In genomic region chr15:84929795-84930371, GRCh38 we compare ENCODE assay signal across 1 cellular context.
TF ChIP-seq lines count a peak whose summit lies in the region.

No MANE protein-coding gene starts in this region.

TF ChIP-seq in HepG2, 621 proteins besides CTCF, POLR2A, EP300 and RAD21 (continued from another document):
- TF ChIP-seq, protein P1, sequence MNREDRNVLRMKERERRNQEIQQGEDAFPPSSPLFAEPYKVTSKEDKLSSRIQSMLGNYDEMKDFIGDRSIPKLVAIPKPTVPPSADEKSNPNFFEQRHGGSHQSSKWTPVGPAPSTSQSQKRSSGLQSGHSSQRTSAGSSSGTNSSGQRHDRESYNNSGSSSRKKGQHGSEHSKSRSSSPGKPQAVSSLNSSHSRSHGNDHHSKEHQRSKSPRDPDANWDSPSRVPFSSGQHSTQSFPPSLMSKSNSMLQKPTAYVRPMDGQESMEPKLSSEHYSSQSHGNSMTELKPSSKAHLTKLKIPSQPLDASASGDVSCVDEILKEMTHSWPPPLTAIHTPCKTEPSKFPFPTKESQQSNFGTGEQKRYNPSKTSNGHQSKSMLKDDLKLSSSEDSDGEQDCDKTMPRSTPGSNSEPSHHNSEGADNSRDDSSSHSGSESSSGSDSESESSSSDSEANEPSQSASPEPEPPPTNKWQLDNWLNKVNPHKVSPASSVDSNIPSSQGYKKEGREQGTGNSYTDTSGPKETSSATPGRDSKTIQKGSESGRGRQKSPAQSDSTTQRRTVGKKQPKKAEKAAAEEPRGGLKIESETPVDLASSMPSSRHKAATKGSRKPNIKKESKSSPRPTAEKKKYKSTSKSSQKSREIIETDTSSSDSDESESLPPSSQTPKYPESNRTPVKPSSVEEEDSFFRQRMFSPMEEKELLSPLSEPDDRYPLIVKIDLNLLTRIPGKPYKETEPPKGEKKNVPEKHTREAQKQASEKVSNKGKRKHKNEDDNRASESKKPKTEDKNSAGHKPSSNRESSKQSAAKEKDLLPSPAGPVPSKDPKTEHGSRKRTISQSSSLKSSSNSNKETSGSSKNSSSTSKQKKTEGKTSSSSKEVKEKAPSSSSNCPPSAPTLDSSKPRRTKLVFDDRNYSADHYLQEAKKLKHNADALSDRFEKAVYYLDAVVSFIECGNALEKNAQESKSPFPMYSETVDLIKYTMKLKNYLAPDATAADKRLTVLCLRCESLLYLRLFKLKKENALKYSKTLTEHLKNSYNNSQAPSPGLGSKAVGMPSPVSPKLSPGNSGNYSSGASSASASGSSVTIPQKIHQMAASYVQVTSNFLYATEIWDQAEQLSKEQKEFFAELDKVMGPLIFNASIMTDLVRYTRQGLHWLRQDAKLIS (CRISPR knock-in tag; IDR thresholded peaks at IDR 0.05), result no peak
- TF ChIP-seq BCL6 (CRISPR knock-in tag; IDR thresholded peaks at IDR 0.05), result peak; percentile 40; the same call in 1 of the 2 replicates
- no peak for TF ChIP-seq ZNF407 (CRISPR knock-in tag; IDR thresholded peaks at IDR 0.05; ENCODE audit: not compliant biosample characterization)
- TF ChIP-seq GATA4 (IDR thresholded peaks at IDR 0.05; ENCODE audit: borderline replicate concordance, low read depth), result 0 out of 2 replicates have a peak, but pooled peaks have one; percentile 26
- no peak for TF ChIP-seq ZKSCAN5 (CRISPR knock-in tag; IDR thresholded peaks at IDR 0.05)
- TF ChIP-seq, protein P2, sequence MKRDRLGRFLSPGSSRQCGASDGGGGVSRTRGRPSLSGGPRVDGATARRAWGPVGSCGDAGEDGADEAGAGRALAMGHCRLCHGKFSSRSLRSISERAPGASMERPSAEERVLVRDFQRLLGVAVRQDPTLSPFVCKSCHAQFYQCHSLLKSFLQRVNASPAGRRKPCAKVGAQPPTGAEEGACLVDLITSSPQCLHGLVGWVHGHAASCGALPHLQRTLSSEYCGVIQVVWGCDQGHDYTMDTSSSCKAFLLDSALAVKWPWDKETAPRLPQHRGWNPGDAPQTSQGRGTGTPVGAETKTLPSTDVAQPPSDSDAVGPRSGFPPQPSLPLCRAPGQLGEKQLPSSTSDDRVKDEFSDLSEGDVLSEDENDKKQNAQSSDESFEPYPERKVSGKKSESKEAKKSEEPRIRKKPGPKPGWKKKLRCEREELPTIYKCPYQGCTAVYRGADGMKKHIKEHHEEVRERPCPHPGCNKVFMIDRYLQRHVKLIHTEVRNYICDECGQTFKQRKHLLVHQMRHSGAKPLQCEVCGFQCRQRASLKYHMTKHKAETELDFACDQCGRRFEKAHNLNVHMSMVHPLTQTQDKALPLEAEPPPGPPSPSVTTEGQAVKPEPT (CRISPR knock-in tag; IDR thresholded peaks at IDR 0.05; ENCODE audit: low read depth), result no peak
- TF ChIP-seq ERF (CRISPR knock-in tag; IDR thresholded peaks at IDR 0.05), result peak; percentile 47; the same call in 1 of the 2 replicates
- peak; percentile 73; the same call in 1 of the 3 replicates for TF ChIP-seq MXI1 (IDR thresholded peaks at IDR 0.05; ENCODE audit: borderline replicate concordance, low read depth, low read length)
- TF ChIP-seq SOX6 (IDR thresholded peaks at IDR 0.05), result no peak
- TF ChIP-seq SOX6 (CRISPR knock-in tag; IDR thresholded peaks at IDR 0.05), result peak; percentile 57; the same call in 1 of the 2 replicates
- no peak for TF ChIP-seq CBX2 (IDR thresholded peaks at IDR 0.05; ENCODE audit: low read depth, low read length)
- no peak for TF ChIP-seq CBX2 (CRISPR knock-in tag; IDR thresholded peaks at IDR 0.05; ENCODE audit: low read depth)
- no peak for TF ChIP-seq ZNF430 (CRISPR knock-in tag; IDR thresholded peaks at IDR 0.05)
- no peak for TF ChIP-seq IKZF1 (IDR thresholded peaks at IDR 0.05)
- TF ChIP-seq, protein P3, sequence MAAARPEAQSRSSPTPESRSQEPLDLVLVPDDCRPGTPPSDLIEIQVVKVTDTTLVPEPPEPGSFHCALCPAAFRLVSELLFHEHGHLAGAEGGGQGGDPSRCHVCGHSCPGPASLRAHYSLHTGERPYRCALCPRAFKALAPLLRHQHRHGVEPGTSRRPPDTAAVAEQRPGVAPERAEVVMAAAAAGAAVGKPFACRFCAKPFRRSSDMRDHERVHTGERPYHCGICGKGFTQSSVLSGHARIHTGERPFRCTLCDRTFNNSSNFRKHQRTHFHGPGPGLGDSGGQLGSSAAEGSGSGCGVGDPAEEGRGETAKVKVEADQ (CRISPR knock-in tag; IDR thresholded peaks at IDR 0.05; ENCODE audit: borderline replicate concordance), result 0 out of 2 replicates have a peak, but pooled peaks have one; percentile 47
- TF ChIP-seq ZNF674 (CRISPR knock-in tag; IDR thresholded peaks at IDR 0.05; ENCODE audit: low read depth), result no peak
- TF ChIP-seq ZNF770 (CRISPR knock-in tag; IDR thresholded peaks at IDR 0.05), result peak; percentile 74
- peak; percentile 33; the same call in 1 of the 2 replicates for TF ChIP-seq HOXA3 (CRISPR knock-in tag; IDR thresholded peaks at IDR 0.05)
- no peak for TF ChIP-seq ZNF121 (CRISPR knock-in tag; IDR thresholded peaks at IDR 0.05)
- 0 out of 2 replicates have a peak, but pooled peaks have one; percentile 34 for TF ChIP-seq FOXK2 (IDR thresholded peaks at IDR 0.05)
- no peak for TF ChIP-seq TSC22D2 (CRISPR knock-in tag; IDR thresholded peaks at IDR 0.05; ENCODE audit: borderline replicate concordance)
- TF ChIP-seq ZNF549 (CRISPR knock-in tag; IDR thresholded peaks at IDR 0.05), result no peak
- TF ChIP-seq ZSCAN20 (CRISPR knock-in tag; IDR thresholded peaks at IDR 0.05; ENCODE audit: borderline replicate concordance), result no peak
